ENCODE assay signal across 13 cellular contexts in genomic region chr14:61330511-61330910, GRCh38. TPM values are rescaled to one million over a fixed set of nuclear protein-coding genes. Genes with fewer than 3 reads are reported as not detected.
A peak's percentile ranks its signal among the peaks of the same experiment; 100 is the strongest.
DNase-seq lines count a peak whose midpoint lies in the region; ATAC-seq and TF ChIP-seq lines count a peak whose summit lies in the region.
"Had no signal": no experiment of that assay in that cellular context is flagged by ENCODE, and none has a peak within 500 bp of the region (broad histone marks: within the 10 kb centered on the region; RNA-seq: fewer than 3 reads in every experiment).

No MANE protein-coding gene starts in this region.

- no peaks in the 10 kb centered on the region for H3K36me3 ChIP-seq in A673 (ENCODE audit: insufficient read depth, low read length, poor library complexity, severe bottlenecking)

- no peak for TF ChIP-seq CTCF in natural killer cell (IDR thresholded peaks at IDR 0.05)
- no peak for TF ChIP-seq CTCF in A673 (conservative IDR thresholded peaks at IDR 0.05; ENCODE audit: low read depth, low read length)

- H3K27ac ChIP-seq in A673 (ENCODE audit: low read depth, low read length, poor library complexity, severe bottlenecking), result no peak overlapping the region
- H3K27ac ChIP-seq: HL-60 had no signal

- intact Hi-C loops in activated CD4-positive, alpha-beta T cell treated with anti-CD3 and anti-CD28 coated beads for 36 hours (cut with DNase I, micrococcal nuclease), result loop anchor here (1.0 kb wide), 3 partner anchors 8 to 58 kb away; no protein-coding TSS in a partner anchor
- intact Hi-C loops in natural killer cell (cut with micrococcal nuclease) (no loop called here), A673 (cut with micrococcal nuclease; ENCODE audit: unreplicated experiment) (no loop called here)

- H3K4me1 ChIP-seq in A673 (ENCODE audit: insufficient read depth, low read length, poor library complexity, severe bottlenecking), result peaks cover 6% of the 10 kb centered on the region

- peak overlapping the region; percentile 94 for H3K27ac Mint-ChIP-seq in activated CD4-positive, alpha-beta T cell treated with anti-CD3 and anti-CD28 coated beads for 36 hours
- H3K27ac Mint-ChIP-seq in T-helper 2 cell treated with Interferon-gamma antibody and Interleukin-4, amounts not matched to agents 5 μg/mL and 100 μg/mL, for 36 hours, result peak overlapping the region; percentile 84
- peak overlapping the region in 1 of 2 donors; percentile 99 for H3K27ac Mint-ChIP-seq in natural killer cell

- H3K9me3 Mint-ChIP-seq in activated CD4-positive, alpha-beta T cell treated with anti-CD3 and anti-CD28 coated beads for 36 hours (ENCODE audit: low read depth), result peaks cover under 1% of the 10 kb centered on the region
- H3K9me3 Mint-ChIP-seq in T-helper 2 cell treated with Interferon-gamma antibody and Interleukin-4, amounts not matched to agents 5 μg/mL and 100 μg/mL, for 36 hours, result peaks cover 2% of the 10 kb centered on the region
- H3K9me3 Mint-ChIP-seq in natural killer cell, result no peaks in the 10 kb centered on the region

- H3K36me3 Mint-ChIP-seq in activated CD4-positive, alpha-beta T cell treated with anti-CD3 and anti-CD28 coated beads for 36 hours (ENCODE audit: low read depth), result peaks cover 31% of the 10 kb centered on the region
- peaks cover 50% of the 10 kb centered on the region for H3K36me3 Mint-ChIP-seq in T-helper 2 cell treated with Interferon-gamma antibody and Interleukin-4, amounts not matched to agents 5 μg/mL and 100 μg/mL, for 36 hours (ENCODE audit: low read depth)
- no peaks in the 10 kb centered on the region for H3K36me3 Mint-ChIP-seq in natural killer cell

- POLR2A ChIA-PET in activated CD4-positive, alpha-beta T cell treated with anti-CD3 and anti-CD28 coated beads for 36 hours (lab: Charles Lee), result interaction anchor here (0.6 to 3.3 kb wide), 8 partner anchors 9 to 107 kb away, joined by 3 to 24 read pairs (median 4); partner anchors contain the start of gene PRKCH
- POLR2A ChIA-PET in A673 (lab: Charles Lee; ENCODE audit: low non-redundant PET), result no interaction called here

- no peak overlapping the region for H3K4me3 ChIP-seq in A673 (ENCODE audit: low read depth, low read length, poor library complexity, severe bottlenecking)

- H3K9me3 ChIP-seq in A673 (ENCODE audit: low read depth, low read length, poor library complexity, severe bottlenecking), result no peaks in the 10 kb centered on the region

- no TSS peak for BruUV-seq in A673 (replicated peaks; lab: Mats Ljungman, UMichigan)

- H3K27me3 Mint-ChIP-seq in activated CD4-positive, alpha-beta T cell treated with anti-CD3 and anti-CD28 coated beads for 36 hours, result no peaks in the 10 kb centered on the region
- H3K27me3 Mint-ChIP-seq in T-helper 2 cell treated with Interferon-gamma antibody and Interleukin-4, amounts not matched to agents 5 μg/mL and 100 μg/mL, for 36 hours (ENCODE audit: low read depth), result no peaks in the 10 kb centered on the region
- H3K27me3 Mint-ChIP-seq in natural killer cell (ENCODE audit: low read depth in 2 of 2), result no peaks in the 10 kb centered on the region

- H3K4me3 Mint-ChIP-seq in activated CD4-positive, alpha-beta T cell treated with anti-CD3 and anti-CD28 coated beads for 36 hours, result peak overlapping the region; percentile 58
- peak overlapping the region; percentile 72 for H3K4me3 Mint-ChIP-seq in T-helper 2 cell treated with Interferon-gamma antibody and Interleukin-4, amounts not matched to agents 5 μg/mL and 100 μg/mL, for 36 hours
- H3K4me3 Mint-ChIP-seq in natural killer cell, result peak overlapping the region; percentile 95

- peak; percentile 70 for DNase-seq in activated CD4-positive, alpha-beta T cell treated with anti-CD3 and anti-CD28 coated beads for 36 hours
- DNase-seq in activated CD4-positive, alpha-beta T cell treated with anti-CD3 and anti-CD28 coated beads for 4 hours, result no peak
- DNase-seq in T-helper 2 cell treated with Interferon-gamma antibody and Interleukin-4, amounts not matched to agents 5 μg/mL and 100 μg/mL, for 36 hours (ENCODE audit: low spot score), result peak; percentile 53
- DNase-seq in natural killer cell, result no peak
- DNase-seq in hypothalamus (lab: John Stamatoyannopoulos, UW), result no peak
- DNase-seq in A673 (ENCODE audit: low spot score), result no peak
- DNase-seq in A172 (ENCODE audit: low spot score), result no peak
- DNase-seq: 8988T, dermis blood vessel endothelial cell, NCI-H774, T-helper 9 cell had no signal

- peak; percentile 56 for ATAC-seq in activated CD4-positive, alpha-beta T cell treated with anti-CD3 and anti-CD28 coated beads for 36 hours
- ATAC-seq in GM19351 (IDR thresholded peaks at IDR 0.05; ENCODE audit: unreplicated experiment) (peak; percentile 61), natural killer cell (peak in 2 of 3 donors; percentile 37 to 39)

- no peaks in the 10 kb centered on the region for H3K27me3 ChIP-seq in A673 (replicated peaks; ENCODE audit: insufficient read depth, low read depth, low read length, poor library complexity)

- H3K4me1 Mint-ChIP-seq in activated CD4-positive, alpha-beta T cell treated with anti-CD3 and anti-CD28 coated beads for 36 hours, result peaks cover 86% of the 10 kb centered on the region
- H3K4me1 Mint-ChIP-seq in T-helper 2 cell treated with Interferon-gamma antibody and Interleukin-4, amounts not matched to agents 5 μg/mL and 100 μg/mL, for 36 hours (ENCODE audit: low read depth), result peaks cover 76% of the 10 kb centered on the region
- peaks cover 86 to 89% of the 10 kb centered on the region in 2 donors for H3K4me1 Mint-ChIP-seq in natural killer cell

- CTCF ChIA-PET in activated CD4-positive, alpha-beta T cell treated with anti-CD3 and anti-CD28 coated beads for 36 hours (lab: Charles Lee), result interaction anchor here (0.8 to 1.7 kb wide), 9 partner anchors 11 to 240 kb away, joined by 3 to 6 read pairs (median 3); no protein-coding TSS in a partner anchor
- CTCF ChIA-PET in A673 (lab: Charles Lee), result no interaction called here

RNA-seq across cellular contexts. Expression of gene PRKCH, which starts 9.1 kb away (rescaled TPM):
- total RNA-seq in activated CD4-positive, alpha-beta T cell treated with anti-CD3 and anti-CD28 coated beads for 36 hours, result 100 to 1,000 TPM; 109 to 145 TPM
- total RNA-seq in natural killer cell (100 to 1,000 TPM; 610 to 756 (median 618) TPM), A673 (2021) (1.8 and 2.5 TPM in 2 replicates)
- total RNA-seq in A172 (2014; rRNA removed; shearing (Covaris generic)), result 2.0 and 3.5 TPM in 2 replicates

RNA-seq across cellular contexts. Expression of gene TMEM30B, which starts 49.4 kb away (rescaled TPM):
- 1 to 10 TPM; 1.3 to 2.1 TPM for total RNA-seq in activated CD4-positive, alpha-beta T cell treated with anti-CD3 and anti-CD28 coated beads for 36 hours
- total RNA-seq in natural killer cell (1 to 10 TPM; 1.0 to 1.4 (median 1.3) TPM), A673 (2021) (0.15 and 0.24 TPM in 2 replicates)
- not detected in 2 replicates for total RNA-seq in A172 (2014; rRNA removed; shearing (Covaris generic))

Comparison
In these comparisons a context has a peak if more than half of its experiments do, and no peak if none do; other contexts are left out.
1. DNase-seq: peak in activated CD4-positive, alpha-beta T cell treated with anti-CD3 and anti-CD28 coated beads for 36 hours (single experiment) and T-helper 2 cell treated with Interferon-gamma antibody and Interleukin-4, amounts not matched to agents 5 μg/mL and 100 μg/mL, for 36 hours (single experiment); none in activated CD4-positive, alpha-beta T cell treated with anti-CD3 and anti-CD28 coated beads for 4 hours (0 of 2), natural killer cell (single experiment), hypothalamus (0 of 51), A673 (single experiment) and A172 (single experiment).
2. RNA of gene PRKCH, which starts 9.1 kb away (total RNA-seq): 610 to 756 TPM in natural killer cell and 109 to 145 TPM in activated CD4-positive, alpha-beta T cell treated with anti-CD3 and anti-CD28 coated beads for 36 hours; 2.0 to 3.5 TPM in A172 and 1.8 to 2.5 TPM in A673; every median in the first group is over 10 times any median in the second.
3. intact Hi-C loops: an anchor here in activated CD4-positive, alpha-beta T cell treated with anti-CD3 and anti-CD28 coated beads for 36 hours (1.0 kb wide); none called in natural killer cell and A673.
4. Peak in every context shown above with its lines, with median percentiles within 50 percentile points of each other: ATAC-seq and H3K4me3 Mint-ChIP-seq.